In genomic region chr12:53049582-53050318, GRCh38 we compare ENCODE assay signal across 1 cellular context.
TF ChIP-seq lines count a peak whose summit lies in the region.

A gene with protein sequence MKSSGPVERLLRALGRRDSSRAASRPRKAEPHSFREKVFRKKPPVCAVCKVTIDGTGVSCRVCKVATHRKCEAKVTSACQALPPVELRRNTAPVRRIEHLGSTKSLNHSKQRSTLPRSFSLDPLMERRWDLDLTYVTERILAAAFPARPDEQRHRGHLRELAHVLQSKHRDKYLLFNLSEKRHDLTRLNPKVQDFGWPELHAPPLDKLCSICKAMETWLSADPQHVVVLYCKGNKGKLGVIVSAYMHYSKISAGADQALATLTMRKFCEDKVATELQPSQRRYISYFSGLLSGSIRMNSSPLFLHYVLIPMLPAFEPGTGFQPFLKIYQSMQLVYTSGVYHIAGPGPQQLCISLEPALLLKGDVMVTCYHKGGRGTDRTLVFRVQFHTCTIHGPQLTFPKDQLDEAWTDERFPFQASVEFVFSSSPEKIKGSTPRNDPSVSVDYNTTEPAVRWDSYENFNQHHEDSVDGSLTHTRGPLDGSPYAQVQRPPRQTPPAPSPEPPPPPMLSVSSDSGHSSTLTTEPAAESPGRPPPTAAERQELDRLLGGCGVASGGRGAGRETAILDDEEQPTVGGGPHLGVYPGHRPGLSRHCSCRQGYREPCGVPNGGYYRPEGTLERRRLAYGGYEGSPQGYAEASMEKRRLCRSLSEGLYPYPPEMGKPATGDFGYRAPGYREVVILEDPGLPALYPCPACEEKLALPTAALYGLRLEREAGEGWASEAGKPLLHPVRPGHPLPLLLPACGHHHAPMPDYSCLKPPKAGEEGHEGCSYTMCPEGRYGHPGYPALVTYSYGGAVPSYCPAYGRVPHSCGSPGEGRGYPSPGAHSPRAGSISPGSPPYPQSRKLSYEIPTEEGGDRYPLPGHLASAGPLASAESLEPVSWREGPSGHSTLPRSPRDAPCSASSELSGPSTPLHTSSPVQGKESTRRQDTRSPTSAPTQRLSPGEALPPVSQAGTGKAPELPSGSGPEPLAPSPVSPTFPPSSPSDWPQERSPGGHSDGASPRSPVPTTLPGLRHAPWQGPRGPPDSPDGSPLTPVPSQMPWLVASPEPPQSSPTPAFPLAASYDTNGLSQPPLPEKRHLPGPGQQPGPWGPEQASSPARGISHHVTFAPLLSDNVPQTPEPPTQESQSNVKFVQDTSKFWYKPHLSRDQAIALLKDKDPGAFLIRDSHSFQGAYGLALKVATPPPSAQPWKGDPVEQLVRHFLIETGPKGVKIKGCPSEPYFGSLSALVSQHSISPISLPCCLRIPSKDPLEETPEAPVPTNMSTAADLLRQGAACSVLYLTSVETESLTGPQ (N-terminal part only) (plus strand): TSS chr12:53050065. CDS start chr12:53050186, 121 bp downstream.

TF ChIP-seq in WTC11, 78 proteins besides CTCF, POLR2A, EP300 and RAD21 (continued from another document):
- TF ChIP-seq ZNF281 (CRISPR knock-in tag; IDR thresholded peaks at IDR 0.05) (peak; percentile 80; the same call in 1 of the 2 replicates), CREB1 (CRISPR knock-in tag; IDR thresholded peaks at IDR 0.05) (0 out of 2 replicates have a peak, but pooled peaks have one; percentile 36), ZNF263 (CRISPR knock-in tag; IDR thresholded peaks at IDR 0.05; ENCODE audit: low read depth) (no peak), GABPB1 (CRISPR knock-in tag; IDR thresholded peaks at IDR 0.05) (peak; percentile 13; the same call in 1 of the 2 replicates)
